In genomic region chr14:22977684-22978486, GRCh38 we compare ENCODE assay signal across 1 cellular context.
TF ChIP-seq lines count a peak whose summit lies in the region.

No MANE protein-coding gene starts in this region.

TF ChIP-seq in HEK293, 187 proteins besides CTCF, POLR2A, EP300 and RAD21 (continued from another document):
- peak; percentile 67; the same call in 1 of the 2 replicates for TF ChIP-seq ZBTB10 (tag by site-specific recombination; IDR thresholded peaks at IDR 0.05)
- TF ChIP-seq WT1 (tag by site-specific recombination; IDR thresholded peaks at IDR 0.05), result peak; percentile 67
- no peak for TF ChIP-seq ZNF121 (tag by site-specific recombination; IDR thresholded peaks at IDR 0.05)
- peak; percentile 35; the same call in 1 of the 2 replicates for TF ChIP-seq ZBTB17 (tag by site-specific recombination; IDR thresholded peaks at IDR 0.05)
- peak; percentile 42; the same call in 1 of the 2 replicates for TF ChIP-seq ZNF76 (tag by site-specific recombination; IDR thresholded peaks at IDR 0.05; ENCODE audit: borderline replicate concordance, low read depth)
- no peak for TF ChIP-seq ZNF677 (tag by site-specific recombination; IDR thresholded peaks at IDR 0.05)
- TF ChIP-seq GLIS1 (tag by site-specific recombination; IDR thresholded peaks at IDR 0.05), result peak; percentile 78
- TF ChIP-seq ZNF629 (tag by site-specific recombination; IDR thresholded peaks at IDR 0.05), result peak; percentile 41
- TF ChIP-seq ZNF521 (tag by site-specific recombination; IDR thresholded peaks at IDR 0.05), result no peak
- TF ChIP-seq ZEB2 (tag by site-specific recombination; IDR thresholded peaks at IDR 0.05), result 0 out of 2 replicates have a peak, but pooled peaks have one; percentile 37
- peak; percentile 71 for TF ChIP-seq GLIS2 (tag by site-specific recombination; IDR thresholded peaks at IDR 0.05)
- peak; percentile 11 for TF ChIP-seq ZNF366 (tag by site-specific recombination; conservative IDR thresholded peaks at IDR 0.05)
- TF ChIP-seq ZNF324 (tag by site-specific recombination; IDR thresholded peaks at IDR 0.05), result 0 out of 2 replicates have a peak, but pooled peaks have one; percentile 30
- TF ChIP-seq OSR2 (tag by site-specific recombination; IDR thresholded peaks at IDR 0.05), result peak; percentile 61; the same call in 1 of the 2 replicates
- 0 out of 2 replicates have a peak, but pooled peaks have one; percentile 50 for TF ChIP-seq KLF8 (tag by site-specific recombination; IDR thresholded peaks at IDR 0.05)
- TF ChIP-seq, protein P1, sequence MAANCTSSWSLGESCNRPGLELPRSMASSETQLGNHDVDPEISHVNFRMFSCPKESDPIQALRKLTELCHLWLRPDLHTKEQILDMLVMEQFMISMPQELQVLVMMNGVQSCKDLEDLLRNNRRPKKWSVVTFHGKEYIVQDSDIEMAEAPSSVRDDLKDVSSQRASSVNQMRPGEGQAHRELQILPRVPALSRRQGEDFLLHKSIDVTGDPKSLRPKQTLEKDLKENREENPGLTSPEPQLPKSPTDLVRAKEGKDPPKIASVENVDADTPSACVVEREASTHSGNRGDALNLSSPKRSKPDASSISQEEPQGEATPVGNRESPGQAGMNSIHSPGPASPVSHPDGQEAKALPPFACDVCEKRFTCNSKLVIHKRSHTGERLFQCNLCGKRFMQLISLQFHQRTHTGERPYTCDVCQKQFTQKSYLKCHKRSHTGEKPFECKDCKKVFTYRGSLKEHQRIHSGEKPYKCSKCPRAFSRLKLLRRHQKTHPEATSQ (tag by site-specific recombination; IDR thresholded peaks at IDR 0.05), result no peak
- 0 out of 2 replicates have a peak, but pooled peaks have one; percentile 60 for TF ChIP-seq ATF2 (tag by site-specific recombination; IDR thresholded peaks at IDR 0.05; ENCODE audit: low read depth)
